In the genomic region with DNA sequence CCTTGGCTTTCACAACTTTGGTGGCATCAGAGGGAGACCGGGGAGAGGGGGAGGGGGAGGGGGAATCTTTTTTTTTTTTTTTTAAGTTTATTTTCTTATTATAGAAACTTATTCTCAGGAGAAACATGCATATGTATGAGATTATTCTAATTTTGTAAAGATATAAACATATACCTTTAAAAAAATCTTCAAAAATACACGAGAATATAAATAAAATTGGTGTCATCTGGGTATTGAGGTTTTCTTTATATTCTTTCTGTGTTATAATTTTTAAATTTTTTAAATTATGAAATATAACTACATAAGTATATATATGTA, we compare ENCODE assay signal across 26 cellular contexts.
"Had no signal": no experiment of that assay in that cellular context is flagged by ENCODE, and none has a peak within 500 bp of the region (broad histone marks: within the 10 kb centered on the region; RNA-seq: fewer than 3 reads in every experiment).

No MANE protein-coding gene starts in this region.

- FAIRE-seq: endometrium, islet of Langerhans, keratinocyte had no signal

- H3K4me1 ChIP-seq: colonic mucosa, left lung, lower lobe of right lung had no signal

- H3K4me1 Mint-ChIP-seq: endodermal cell had no signal

- H3K4me2 ChIP-seq: hepatocyte had no signal

- H3K27ac ChIP-seq: colonic mucosa, epithelial cell of prostate, esophagus squamous epithelium, gastroesophageal sphincter, heart left ventricle, hepatocyte, left lung, lower lobe of right lung had no signal

- DNase-seq: colonic mucosa; cortex of kidney; effector CD8-positive, alpha-beta T cell; effector memory CD8-positive, alpha-beta T cell; erythroblast; esophagus squamous epithelium; foreskin fibroblast; foreskin melanocyte; heart left ventricle; left cardiac atrium; left lung; left ventricle myocardium superior; lower lobe of right lung; mesenchymal stem cell; mucosa of descending colon; naive B cell had no signal

- H3K9me3 ChIP-seq: colonic mucosa, esophagus squamous epithelium, gastroesophageal sphincter, heart left ventricle, left lung, lower lobe of right lung had no signal

- H3K4me3 ChIP-seq: colonic mucosa, esophagus squamous epithelium, gastroesophageal sphincter, heart left ventricle, hepatocyte, left lung, lower lobe of right lung, mucosa of descending colon had no signal

- H3K9me3 Mint-ChIP-seq: dendritic cell treated with granulocyte-macrophage colony-stimulating factor and Interleukin-4, amounts not matched to agents 40 ng/mL and 50 ng/mL, for 4 days; effector memory CD8-positive, alpha-beta T cell; mesothelial cell of epicardium had no signal

- H3K27ac Mint-ChIP-seq: dendritic cell treated with granulocyte-macrophage colony-stimulating factor and Interleukin-4, amounts not matched to agents 40 ng/mL and 50 ng/mL, for 4 days; effector memory CD8-positive, alpha-beta T cell; endodermal cell; mesothelial cell of epicardium; naive B cell had no signal

- H3K27me3 ChIP-seq: colonic mucosa, esophagus squamous epithelium, gastroesophageal sphincter, heart left ventricle, hepatocyte, left lung had no signal

- H3K27me3 Mint-ChIP-seq: dendritic cell treated with granulocyte-macrophage colony-stimulating factor and Interleukin-4, amounts not matched to agents 40 ng/mL and 50 ng/mL, for 4 days; effector memory CD8-positive, alpha-beta T cell; naive B cell had no signal

- ATAC-seq: effector memory CD8-positive, alpha-beta T cell; esophagus mucosa; gastroesophageal sphincter; heart left ventricle; left cardiac atrium; left lung; left ventricle myocardium superior; lower lobe of right lung; mucosa of descending colon had no signal

- H2AFZ ChIP-seq: hepatocyte had no signal

- H3K4me3 Mint-ChIP-seq: dendritic cell treated with granulocyte-macrophage colony-stimulating factor and Interleukin-4, amounts not matched to agents 40 ng/mL and 50 ng/mL, for 4 days; effector memory CD8-positive, alpha-beta T cell; endodermal cell; mesothelial cell of epicardium had no signal
